14 cellular contexts compared by ENCODE assay signal in the genomic region with DNA sequence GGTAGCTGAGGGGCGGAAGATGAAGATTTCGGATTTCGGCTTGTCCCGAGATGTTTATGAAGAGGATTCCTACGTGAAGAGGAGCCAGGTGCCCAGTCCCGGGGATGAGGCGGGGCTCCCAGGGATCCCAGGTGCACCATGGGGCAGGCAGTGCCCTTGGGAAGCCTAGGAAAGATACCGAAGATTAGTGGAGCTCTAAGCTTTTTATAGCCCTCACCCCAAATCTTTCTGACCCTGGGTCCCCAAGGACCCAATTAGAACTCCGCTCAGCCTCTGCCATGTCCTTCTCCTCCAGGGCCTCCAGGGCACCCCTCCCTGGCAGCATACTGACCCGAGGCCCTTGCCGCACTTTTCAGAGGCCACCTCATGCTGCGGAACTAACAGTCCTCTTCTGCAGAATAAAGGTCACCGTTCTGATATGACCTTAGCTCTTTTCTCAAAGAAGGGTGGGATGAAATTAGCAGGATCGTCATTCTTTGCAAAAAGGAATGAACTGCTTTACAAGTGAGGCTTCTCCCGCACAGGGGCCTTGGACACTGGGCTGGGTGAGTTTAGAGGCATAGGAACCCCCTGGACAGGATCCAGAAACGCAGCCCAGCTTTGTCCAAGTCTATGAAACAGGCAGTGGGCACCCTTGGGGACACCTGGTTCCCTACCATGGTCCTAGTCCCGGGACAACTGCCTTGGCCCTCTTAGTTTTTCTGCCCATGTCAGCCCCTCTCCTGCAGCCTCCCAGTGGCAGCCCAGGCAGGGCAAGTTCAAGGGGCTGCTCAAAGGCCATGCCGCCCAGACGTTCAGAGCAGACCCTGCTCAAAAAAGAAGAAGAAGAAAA. TPM values are rescaled to one million over a fixed set of nuclear protein-coding genes. Genes with fewer than 3 reads are reported as not detected.
DNase-seq lines count a peak whose midpoint lies in the region; ATAC-seq and TF ChIP-seq lines count a peak whose summit lies in the region.
"Had no signal": no experiment of that assay in that cellular context is flagged by ENCODE, and none has a peak within 500 bp of the region (broad histone marks: within the 10 kb centered on the region; RNA-seq: fewer than 3 reads in every experiment).

No MANE protein-coding gene starts in this region.

- H3K4me1 Mint-ChIP-seq in activated naive CD4-positive, alpha-beta T cell treated with anti-CD3 and anti-CD28 coated beads, Interleukin-2, amount 10 ng/mL, durations not matched to agents 7 days and 5 days = peaks cover 47% of the 10 kb centered on the region
- H3K4me1 Mint-ChIP-seq in stimulated activated naive CD8-positive, alpha-beta T cell treated with anti-CD3 and anti-CD28 coated beads, Interleukin-15, amount 100 ng/mL, for 72 hours = peaks cover 50% of the 10 kb centered on the region

- TF ChIP-seq CTCF in HL-60 (IDR thresholded peaks at IDR 0.05; ENCODE audit: insufficient read depth, low read length) (no peak), coronary artery (IDR thresholded peaks at IDR 0.05) (no peak)

- H3K27ac Mint-ChIP-seq in activated naive CD4-positive, alpha-beta T cell treated with anti-CD3 and anti-CD28 coated beads, Interleukin-2, amount 10 ng/mL, durations not matched to agents 7 days and 5 days = peak overlapping the region; percentile 94
- H3K27ac Mint-ChIP-seq in stimulated activated naive CD8-positive, alpha-beta T cell treated with anti-CD3 and anti-CD28 coated beads, Interleukin-15, amount 100 ng/mL, for 72 hours = peak overlapping the region; percentile 77 to 98

- H3K4me3 Mint-ChIP-seq in activated naive CD4-positive, alpha-beta T cell treated with anti-CD3 and anti-CD28 coated beads, Interleukin-2, amount 10 ng/mL, durations not matched to agents 7 days and 5 days = peak overlapping the region; percentile 17
- H3K4me3 Mint-ChIP-seq in stimulated activated naive CD8-positive, alpha-beta T cell treated with anti-CD3 and anti-CD28 coated beads, Interleukin-15, amount 100 ng/mL, for 72 hours = peak overlapping the region; percentile 69 to 76

- H3K4me3 ChIP-seq in HL-60 (replicated peaks; ENCODE audit: insufficient read depth, low read length) (no peak overlapping the region), coronary artery (no peak overlapping the region)
- H3K4me3 ChIP-seq: psoas muscle had no signal

- no peaks in the 10 kb centered on the region for H3K27me3 ChIP-seq in HL-60 (ENCODE audit: insufficient read depth, poor library complexity, severe bottlenecking)

- CTCF ChIA-PET in activated naive CD4-positive, alpha-beta T cell treated with anti-CD3 and anti-CD28 coated beads, Interleukin-2, amount 10 ng/mL, durations not matched to agents 7 days and 5 days (lab: Charles Lee) = interaction anchor here (1.0 to 3.0 kb wide), 7 partner anchors 9 to 85 kb away, joined by 3 to 32 read pairs (median 5); a partner anchor contains a TSS

- no peak for DNase-seq in activated naive CD4-positive, alpha-beta T cell treated with anti-CD3 and anti-CD28 coated beads, Interleukin-2, amount 10 ng/mL, durations not matched to agents 7 days and 5 days
- no peak for DNase-seq in activated naive CD4-positive, alpha-beta T cell (lab: John Stamatoyannopoulos, UW)
- no peak for DNase-seq in HL-60 (ENCODE audit: low read depth in 1 of 2, low spot score in 1 of 2)
- DNase-seq in coronary artery (ENCODE audit: low spot score) = peak; percentile 60
- no peak for DNase-seq in stimulated activated naive CD8-positive, alpha-beta T cell treated with anti-CD3 and anti-CD28 coated beads, Interleukin-15, amount 100 ng/mL, for 72 hours
- no peak for DNase-seq in ureter (ENCODE audit: low spot score)
- no peak for DNase-seq in glomerular visceral epithelial cell (ENCODE audit: extremely low spot score)
- no peak for DNase-seq in anterior cingulate cortex (lab: John Stamatoyannopoulos, UW)
- DNase-seq: EL, mammary epithelial cell, NCI-H146, NCI-H524 treated with DMSO at 0.1 percent for 48 hours, Right ventricle myocardium superior had no signal

- no peaks in the 10 kb centered on the region for H3K36me3 Mint-ChIP-seq in activated naive CD4-positive, alpha-beta T cell treated with anti-CD3 and anti-CD28 coated beads, Interleukin-2, amount 10 ng/mL, durations not matched to agents 7 days and 5 days

- H3K9me3 Mint-ChIP-seq in activated naive CD4-positive, alpha-beta T cell treated with anti-CD3 and anti-CD28 coated beads, Interleukin-2, amount 10 ng/mL, durations not matched to agents 7 days and 5 days = no peaks in the 10 kb centered on the region
- no peaks in the 10 kb centered on the region for H3K9me3 Mint-ChIP-seq in stimulated activated naive CD8-positive, alpha-beta T cell treated with anti-CD3 and anti-CD28 coated beads, Interleukin-15, amount 100 ng/mL, for 72 hours

- peaks cover 14% of the 10 kb centered on the region for H3K27me3 Mint-ChIP-seq in activated naive CD4-positive, alpha-beta T cell treated with anti-CD3 and anti-CD28 coated beads, Interleukin-2, amount 10 ng/mL, durations not matched to agents 7 days and 5 days
- peaks cover 9% of the 10 kb centered on the region for H3K27me3 Mint-ChIP-seq in stimulated activated naive CD8-positive, alpha-beta T cell treated with anti-CD3 and anti-CD28 coated beads, Interleukin-15, amount 100 ng/mL, for 72 hours

- H3K27ac ChIP-seq in HL-60 (replicated peaks) = peak overlapping the region; percentile 58
- no peak overlapping the region for H3K27ac ChIP-seq in coronary artery
- H3K27ac ChIP-seq: psoas muscle had no signal

- peak; percentile 21 for ATAC-seq in stimulated activated naive CD8-positive, alpha-beta T cell treated with anti-CD3 and anti-CD28 coated beads, Interleukin-15, amount 100 ng/mL, for 72 hours

RNA-seq across cellular contexts. Expression of a gene that starts 17.9 kb away (rescaled TPM):
- total RNA-seq in ureter = 15.2 TPM

RNA-seq across cellular contexts. Expression of a gene that starts 43.5 kb away (rescaled TPM):
- total RNA-seq in ureter = 0.42 TPM
